25 cellular contexts compared by ENCODE assay signal in the genomic region with DNA sequence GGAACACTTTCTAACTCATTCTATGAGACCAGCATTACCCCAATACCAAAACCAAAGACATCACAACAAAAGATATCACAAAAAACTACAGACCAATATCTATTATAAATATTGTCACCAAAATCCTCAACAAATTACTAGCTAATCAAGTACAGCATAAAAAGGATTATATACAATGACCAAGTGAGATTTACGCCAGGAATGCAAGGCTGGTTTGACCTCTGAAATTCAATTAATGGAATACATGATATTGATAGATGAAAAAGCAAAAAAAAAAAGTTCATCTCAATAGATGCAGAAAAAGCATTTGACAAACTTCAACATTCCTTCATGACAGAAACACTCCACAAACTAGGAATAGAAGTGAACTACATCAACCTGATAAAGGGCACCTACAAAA.
"Had no signal": no experiment of that assay in that cellular context is flagged by ENCODE, and none has a peak within 500 bp of the region (broad histone marks: within the 10 kb centered on the region; RNA-seq: fewer than 3 reads in every experiment).

No MANE protein-coding gene starts in this region.

- H3K36me3 Mint-ChIP-seq: mesothelial cell of epicardium had no signal

- H3K4me3 Mint-ChIP-seq: effector memory CD8-positive, alpha-beta T cell; immature natural killer cell; memory B cell; mesothelial cell of epicardium; naive B cell; natural killer cell treated with Interleukin-12 subunit alpha and Interleukin-12 subunit beta and Interleukin-15 and Interleukin-18, amount 100 ng/mL, for 72 hours; neural crest cell; stimulated activated naive CD8-positive, alpha-beta T cell treated with anti-CD3 and anti-CD28 coated beads, Interleukin-15, amount 100 ng/mL, for 72 hours had no signal

- H3K4me1 Mint-ChIP-seq: immature natural killer cell; mesothelial cell of epicardium; naive B cell; neural crest cell; stimulated activated naive CD8-positive, alpha-beta T cell treated with anti-CD3 and anti-CD28 coated beads, Interleukin-15, amount 100 ng/mL, for 72 hours had no signal

- H3K27me3 Mint-ChIP-seq: natural killer cell treated with Interleukin-12 subunit alpha and Interleukin-12 subunit beta and Interleukin-15 and Interleukin-18, amount 100 ng/mL, for 72 hours; stimulated activated naive CD8-positive, alpha-beta T cell treated with anti-CD3 and anti-CD28 coated beads, Interleukin-15, amount 100 ng/mL, for 72 hours had no signal

- ATAC-seq: effector memory CD8-positive, alpha-beta T cell; left colon; mucosa of descending colon; natural killer cell treated with Interleukin-12 subunit alpha and Interleukin-12 subunit beta and Interleukin-15 and Interleukin-18, amount 100 ng/mL, for 72 hours; pancreas; sciatic nerve; stimulated activated naive CD8-positive, alpha-beta T cell treated with anti-CD3 and anti-CD28 coated beads, Interleukin-15, amount 100 ng/mL, for 72 hours; upper lobe of right lung had no signal

- H3K27ac Mint-ChIP-seq: effector memory CD8-positive, alpha-beta T cell; immature natural killer cell; memory B cell; mesothelial cell of epicardium; naive B cell; natural killer cell treated with Interleukin-12 subunit alpha and Interleukin-12 subunit beta and Interleukin-15 and Interleukin-18, amount 100 ng/mL, for 72 hours; stimulated activated naive CD8-positive, alpha-beta T cell treated with anti-CD3 and anti-CD28 coated beads, Interleukin-15, amount 100 ng/mL, for 72 hours had no signal

- DNase-seq: colonic mucosa; effector memory CD8-positive, alpha-beta T cell; hypothalamus; immature natural killer cell; islet precursor cell; kidney glomerular epithelial cell; left colon; left ventricle myocardium inferior; mucosa of descending colon; naive B cell; pancreas; stimulated activated CD4-positive, alpha-beta T cell treated with anti-CD3 and anti-CD28 coated beads, Interleukin-12 subunit alpha, Interleukin-12 subunit beta, amount 100 ng/mL, for 4 hours; stimulated activated CD4-positive, alpha-beta T cell treated with anti-CD3 and anti-CD28 coated beads, Interleukin-1b, Interleukin-23, amount 100 ng/mL, for 48 hours; stimulated activated CD4-positive, alpha-beta T cell treated with anti-CD3 and anti-CD28 coated beads, Interleukin-4, amount 100 ng/mL, for 1 hour; stimulated activated CD8-positive, alpha-beta memory T cell treated with anti-CD3 and anti-CD28 coated beads, Interleukin-4, amount 100 ng/mL, for 48 hours; stimulated activated naive CD4-positive, alpha-beta T cell; stimulated activated naive CD8-positive, alpha-beta T cell treated with anti-CD3 and anti-CD28 coated beads, Interleukin-15, amount 100 ng/mL, for 72 hours; transverse colon; upper lobe of right lung; uterus had no signal
